In the genomic region with DNA sequence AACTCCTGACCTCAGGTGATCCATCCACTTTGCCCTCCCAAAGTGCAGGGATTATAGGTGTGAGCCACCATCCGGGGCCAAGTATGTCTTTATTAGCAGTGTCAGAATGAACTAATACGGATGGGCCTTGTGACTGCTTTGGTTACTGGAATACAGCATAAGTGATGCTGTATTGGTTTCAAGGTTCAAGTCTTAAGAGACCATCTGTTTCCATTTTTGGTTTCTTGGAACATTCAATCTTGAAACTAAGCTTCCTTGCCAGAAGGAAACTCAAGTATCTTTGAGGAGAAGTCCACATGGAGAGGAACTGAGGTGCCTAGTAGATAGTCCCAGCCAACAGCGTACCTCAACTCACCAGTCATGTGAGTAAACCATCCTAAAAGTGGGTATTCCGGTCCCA, we compare ENCODE assay signal across 5 cellular contexts. TPM values are rescaled to one million over a fixed set of nuclear protein-coding genes. Genes with fewer than 3 reads are reported as not detected.
"Had no signal": no experiment of that assay in that cellular context is flagged by ENCODE, and none has a peak within 500 bp of the region (broad histone marks: within the 10 kb centered on the region; RNA-seq: fewer than 3 reads in every experiment).

No MANE protein-coding gene starts in this region.

- H3K4me3 Mint-ChIP-seq: GM23338, H9 had no signal

- H3K27ac Mint-ChIP-seq: GM23338, H9 had no signal

- ATAC-seq: GM23338 had no signal

- H3K4me3 ChIP-seq: GM23338 had no signal

- DNase-seq: H9, HCEC 1CT, IMR-90 had no signal

RNA-seq across cellular contexts. Expression of a gene that starts 58.8 kb away (rescaled TPM):
- total RNA-seq: GM23338, H1, H9 had no signal
